11 cellular contexts compared by ENCODE assay signal in genomic region chr11:27916541-27917100, GRCh38.
DNase-seq lines count a peak whose midpoint lies in the region; ATAC-seq and TF ChIP-seq lines count a peak whose summit lies in the region.
"Had no signal": no experiment of that assay in that cellular context is flagged by ENCODE, and none has a peak within 500 bp of the region (broad histone marks: within the 10 kb centered on the region; RNA-seq: fewer than 3 reads in every experiment).

No MANE protein-coding gene starts in this region.

- H3K27me3 Mint-ChIP-seq in activated T-helper 2 cell treated with anti-CD3 and anti-CD28 coated beads, Interferon-gamma antibody, Interleukin-2, Interleukin-4, amounts not matched to agents 10 μg/mL and 5 μg/mL and 100 μg/mL, durations not matched to agents 14 hours and 24 hours and 36 hours (ENCODE audit: low read depth): no peaks in the 10 kb centered on the region
- peaks cover 3% of the 10 kb centered on the region; the same call in 1 of the 2 replicates for H3K27me3 Mint-ChIP-seq in H9 (ENCODE audit: low read depth)

- H3K36me3 ChIP-seq in A673 (ENCODE audit: insufficient read depth, low read length, poor library complexity, severe bottlenecking): no peaks in the 10 kb centered on the region

- BruUV-seq in A673 (replicated peaks; lab: Mats Ljungman, UMichigan): no TSS peak

- H3K9me3 ChIP-seq in A673 (ENCODE audit: low read depth, low read length, poor library complexity, severe bottlenecking) (no peaks in the 10 kb centered on the region), H9 (ENCODE audit: control insufficient read depth, low read depth, low read length) (no peaks in the 10 kb centered on the region)
- H3K9me3 ChIP-seq: SJSA1 had no signal

- no peaks in the 10 kb centered on the region for H3K79me1 ChIP-seq in H9 (ENCODE audit: insufficient read depth, low read depth, low read length, poor library complexity, severe bottlenecking)

- H3K4me1 ChIP-seq in A673 (ENCODE audit: insufficient read depth, low read length, poor library complexity, severe bottlenecking) (no peaks in the 10 kb centered on the region), H9 (ENCODE audit: insufficient read depth, low read length) (no peaks in the 10 kb centered on the region)

- no peak overlapping the region for H2BK5ac ChIP-seq in H9 (ENCODE audit: insufficient read length, low read length)

- no peaks in the 10 kb centered on the region for H3K36me3 Mint-ChIP-seq in activated T-helper 2 cell treated with anti-CD3 and anti-CD28 coated beads, Interferon-gamma antibody, Interleukin-2, Interleukin-4, amounts not matched to agents 10 μg/mL and 5 μg/mL and 100 μg/mL, durations not matched to agents 14 hours and 24 hours and 36 hours (ENCODE audit: low read depth)
- no peaks in the 10 kb centered on the region for H3K36me3 Mint-ChIP-seq in H9 (ENCODE audit: insufficient read depth in 1 of 3, low read depth in 3 of 3)

- H2BK12ac ChIP-seq in H9 (ENCODE audit: insufficient read length, low read depth, low read length): no peak overlapping the region

- TF ChIP-seq CTCF in A673 (conservative IDR thresholded peaks at IDR 0.05; ENCODE audit: low read depth, low read length) (no peak), H9 (conservative IDR thresholded peaks at IDR 0.05) (no peak)

- no peak overlapping the region for H2BK120ac ChIP-seq in H9 (ENCODE audit: low read depth, low read length, poor library complexity, severe bottlenecking)

- ATAC-seq in HG02623 (IDR thresholded peaks at IDR 0.05; ENCODE audit: unreplicated experiment) (peak; percentile 82), HG03442 (IDR thresholded peaks at IDR 0.05; ENCODE audit: unreplicated experiment) (peak; percentile 90)
- ATAC-seq: A549 had no signal

- H3K14ac ChIP-seq in H9 (ENCODE audit: insufficient read depth, low read length): no peak overlapping the region

- POLR2A ChIA-PET in A673 (lab: Charles Lee; ENCODE audit: low non-redundant PET): no interaction called here

- H3K79me2 ChIP-seq in H9 (ENCODE audit: insufficient read depth, low read length): no peaks in the 10 kb centered on the region

- no peaks in the 10 kb centered on the region for H4K20me1 ChIP-seq in H9 (ENCODE audit: control insufficient read depth, insufficient read depth, insufficient read length)

- no peak overlapping the region for H3K9ac ChIP-seq in H9 (ENCODE audit: extremely low read depth, insufficient read length, low read length)

- H4K5ac ChIP-seq in H9 (ENCODE audit: insufficient read length, low read depth, low read length): no peak overlapping the region

- no peak overlapping the region for H3K27ac Mint-ChIP-seq in activated T-helper 2 cell treated with anti-CD3 and anti-CD28 coated beads, Interferon-gamma antibody, Interleukin-2, Interleukin-4, amounts not matched to agents 10 μg/mL and 5 μg/mL and 100 μg/mL, durations not matched to agents 14 hours and 24 hours and 36 hours
- no peak overlapping the region for H3K27ac Mint-ChIP-seq in H9

- H4K8ac ChIP-seq in H9 (replicated peaks; ENCODE audit: insufficient read length, low read depth, low read length): no peak overlapping the region

- no peak overlapping the region for H3K18ac ChIP-seq in H9 (ENCODE audit: insufficient read length, low read depth, low read length)

- no peak overlapping the region for H3T11ph ChIP-seq in H9 (ENCODE audit: low read length)

- intact Hi-C loops in A673 (cut with micrococcal nuclease; ENCODE audit: unreplicated experiment): no loop called here
- intact Hi-C loops in activated T-helper 2 cell treated with anti-CD3 and anti-CD28 coated beads, Interferon-gamma antibody, Interleukin-2, Interleukin-4, amounts not matched to agents 10 μg/mL and 5 μg/mL and 100 μg/mL, durations not matched to agents 14 hours and 24 hours and 36 hours (cut with micrococcal nuclease): no loop called here

- H3K56ac ChIP-seq in H9 (ENCODE audit: insufficient read length, low read depth, low read length): no peak overlapping the region

- H3K4me1 Mint-ChIP-seq in activated T-helper 2 cell treated with anti-CD3 and anti-CD28 coated beads, Interferon-gamma antibody, Interleukin-2, Interleukin-4, amounts not matched to agents 10 μg/mL and 5 μg/mL and 100 μg/mL, durations not matched to agents 14 hours and 24 hours and 36 hours (ENCODE audit: low read depth): no peaks in the 10 kb centered on the region
- peaks cover 3 to 11% of the 10 kb centered on the region in 2 experiments for H3K4me1 Mint-ChIP-seq in H9

- H2AK5ac ChIP-seq in H9 (ENCODE audit: insufficient read length, low read length): no peak overlapping the region

- no peak overlapping the region for H2BK20ac ChIP-seq in H9 (ENCODE audit: low read depth, low read length, poor library complexity, severe bottlenecking)

- no peak overlapping the region for H3K4me2 ChIP-seq in H9 (ENCODE audit: insufficient read depth, insufficient read length, low read length)
- H3K4me2 ChIP-seq: A549 had no signal

- H3K4ac ChIP-seq in H9 (ENCODE audit: low read depth, low read length): no peak overlapping the region

- DNase-seq in A673 (ENCODE audit: low spot score): peak; percentile 58
- peak; percentile 25 for DNase-seq in GM19238 (ENCODE audit: insufficient read length, low spot score)
- no peak for DNase-seq in activated gamma-delta T cell (lab: John Stamatoyannopoulos, UW)
- DNase-seq in activated T-helper 2 cell treated with anti-CD3 and anti-CD28 coated beads, Interferon-gamma antibody, Interleukin-2, Interleukin-4, amounts not matched to agents 10 μg/mL and 5 μg/mL and 100 μg/mL, durations not matched to agents 14 hours and 24 hours and 36 hours (ENCODE audit: low spot score): no peak
- DNase-seq in HUDEP-2 (lab: John Stamatoyannopoulos, UW; ENCODE audit: unreplicated experiment in 76 of 76): no peak
- DNase-seq in H9: no peak
- DNase-seq: NCI-H187 treated with DMSO at 0.1 percent for 48 hours had no signal

- WGBS in H9 (ENCODE audit: extremely low coverage, insufficient read length, low lambda C conversion rate): no CpG with 5 or more reads among the region's 6 CpGs

- no peak overlapping the region for H2BK15ac ChIP-seq in H9 (ENCODE audit: low read depth, low read length)

- CTCF ChIA-PET in A673 (lab: Charles Lee): no interaction called here

- no peak overlapping the region for H3K4me3 ChIP-seq in A673 (ENCODE audit: low read depth, low read length, poor library complexity, severe bottlenecking)
- H3K4me3 ChIP-seq: A549, SJSA1 had no signal

- H3K23me2 ChIP-seq in H9 (ENCODE audit: insufficient read length, low read depth, low read length, poor library complexity, severe bottlenecking): no peaks in the 10 kb centered on the region

- peaks cover 37% of the 10 kb centered on the region for H3K27me3 ChIP-seq in A673 (replicated peaks; ENCODE audit: insufficient read depth, low read depth, low read length, poor library complexity)
- no peaks in the 10 kb centered on the region for H3K27me3 ChIP-seq in H9 (ENCODE audit: insufficient read depth, low read length)
- H3K27me3 ChIP-seq: SJSA1 had no signal

- no peak overlapping the region for H4K91ac ChIP-seq in H9 (ENCODE audit: insufficient read length, low read depth, low read length)

- H3K23ac ChIP-seq in H9 (ENCODE audit: insufficient read length, low read depth, low read length): no peak overlapping the region

- H2AFZ ChIP-seq in H9 (ENCODE audit: low read length): no peak overlapping the region

- no peaks in the 10 kb centered on the region for H3K9me3 Mint-ChIP-seq in activated T-helper 2 cell treated with anti-CD3 and anti-CD28 coated beads, Interferon-gamma antibody, Interleukin-2, Interleukin-4, amounts not matched to agents 10 μg/mL and 5 μg/mL and 100 μg/mL, durations not matched to agents 14 hours and 24 hours and 36 hours
- no peaks in the 10 kb centered on the region for H3K9me3 Mint-ChIP-seq in H9

- H3K4me3 Mint-ChIP-seq in activated T-helper 2 cell treated with anti-CD3 and anti-CD28 coated beads, Interferon-gamma antibody, Interleukin-2, Interleukin-4, amounts not matched to agents 10 μg/mL and 5 μg/mL and 100 μg/mL, durations not matched to agents 14 hours and 24 hours and 36 hours (ENCODE audit: low read depth): no peak overlapping the region
- no peak overlapping the region for H3K4me3 Mint-ChIP-seq in H9

- no peak overlapping the region for H3K27ac ChIP-seq in A673 (ENCODE audit: low read depth, low read length, poor library complexity, severe bottlenecking)
- H3K27ac ChIP-seq in H9 (ENCODE audit: insufficient read length, low read depth, low read length): no peak overlapping the region
- H3K27ac ChIP-seq: A549, SJSA1 had no signal

Comparison
In these comparisons a context has a peak if more than half of its experiments do, and no peak if none do; other contexts are left out.
1. DNase-seq: peak in A673 (single experiment) and GM19238 (single experiment); none in activated gamma-delta T cell (single experiment), activated T-helper 2 cell treated with anti-CD3 and anti-CD28 coated beads, Interferon-gamma antibody, Interleukin-2, Interleukin-4, amounts not matched to agents 10 μg/mL and 5 μg/mL and 100 μg/mL, durations not matched to agents 14 hours and 24 hours and 36 hours (single experiment), HUDEP-2 (0 of 76) and H9 (single experiment).